Comparison of ENCODE assay signal across 8 cellular contexts in the genomic region with DNA sequence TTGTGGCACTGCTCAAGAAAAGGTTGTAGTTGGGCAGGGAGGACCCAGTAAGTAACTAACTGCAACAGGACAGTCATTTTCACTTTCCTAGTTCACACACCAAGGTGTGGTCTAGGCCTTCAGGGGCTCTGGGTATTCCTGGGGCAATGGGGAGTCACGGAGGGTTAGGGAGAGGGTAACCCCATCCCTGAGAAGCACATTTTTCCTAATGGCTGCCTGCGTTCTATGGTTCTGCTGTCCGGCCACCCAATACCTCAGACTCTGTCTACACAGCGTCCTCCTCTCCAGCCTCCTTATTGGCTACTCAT. TPM values are rescaled to one million over a fixed set of nuclear protein-coding genes. Genes with fewer than 3 reads are reported as not detected.
DNase-seq lines count a peak whose midpoint lies in the region; ATAC-seq, FAIRE-seq and TF ChIP-seq lines count a peak whose summit lies in the region.

No MANE protein-coding gene starts in this region.

- H3K4me3 ChIP-seq in ascending aorta = peak overlapping the region; percentile 60 to 93
- H3K4me3 ChIP-seq in HepG2 (replicated peaks in 1 of 3; ENCODE audit: insufficient read depth in 1 of 3, low read depth in 2 of 3, low read length in 3 of 3) = peak overlapping the region; percentile 42 to 75 (median 55); a peak in 5 of 6 replicates
- H3K4me3 ChIP-seq in thyroid gland (replicated peaks in 1 of 3) = peak overlapping the region in 1 of 3 donors; percentile 26

- 8% methylated on average over 4 of the region's 4 CpGs for WGBS in HepG2 (ENCODE audit: low lambda C conversion rate)
- 0 to 3% methylated on average over 3 to 4 of the region's 4 CpGs for WGBS in thyroid gland, 2 donors

- TF ChIP-seq CTCF in ascending aorta (IDR thresholded peaks at IDR 0.05) = no peak
- TF ChIP-seq CTCF in HepG2 (CRISPR knock-in tag; IDR thresholded peaks at IDR 0.05) = no peak
- TF ChIP-seq CTCF in thyroid gland (IDR thresholded peaks at IDR 0.05) = no peak

- H3K4me3 Mint-ChIP-seq in activated CD8-positive, alpha-beta memory T cell treated with anti-CD3 and anti-CD28 coated beads, Interleukin-2, amount 10 ng/mL, durations not matched to agents 7 days and 5 days = peak overlapping the region; percentile 98

- peak overlapping the region; percentile 42 for H2AFZ ChIP-seq in HepG2 (ENCODE audit: low read length)

- H3K27me3 ChIP-seq in ascending aorta = no peaks in the 10 kb centered on the region
- no peaks in the 10 kb centered on the region; a peak in 1 of 5 replicates for H3K27me3 ChIP-seq in HepG2 (ENCODE audit: control insufficient read depth in 1 of 2, insufficient read depth in 2 of 2, low read length in 2 of 2)
- H3K27me3 ChIP-seq in thyroid gland = no peaks in the 10 kb centered on the region

- peaks cover 17% of the 10 kb centered on the region for H3K36me3 Mint-ChIP-seq in activated CD8-positive, alpha-beta memory T cell treated with anti-CD3 and anti-CD28 coated beads, Interleukin-2, amount 10 ng/mL, durations not matched to agents 7 days and 5 days

- CTCF ChIA-PET in activated CD8-positive, alpha-beta memory T cell treated with anti-CD3 and anti-CD28 coated beads, Interleukin-2, amount 10 ng/mL, durations not matched to agents 7 days and 5 days (lab: Charles Lee) = interaction anchor here (2.0 kb wide), 1 partner anchor 76 kb away, joined by 7 read pairs; no protein-coding TSS in a partner anchor
- CTCF ChIA-PET in HepG2 (lab: Yijun Ruan, JAX; ENCODE audit: low intra/inter-chr PET ratio, low total read pairs) = no interaction called here

- DNase-seq in activated CD8-positive, alpha-beta memory T cell treated with anti-CD3 and anti-CD28 coated beads, Interleukin-2, amount 10 ng/mL, durations not matched to agents 7 days and 5 days = no peak
- DNase-seq in activated CD8-positive, alpha-beta memory T cell treated with anti-CD3 and anti-CD28 coated beads, Interleukin-2, amount 50 U/mL, for 4 hours = no peak
- DNase-seq in ascending aorta (ENCODE audit: low spot score in 2 of 2) = no peak
- no peak for DNase-seq in HepG2 (ENCODE audit: low spot score)
- DNase-seq in thyroid gland = no peak
- DNase-seq in SHP77 treated with DMSO at 0.1 percent for 48 hours (lab: John Stamatoyannopoulos, UW) = no peak
- DNase-seq in activated CD8-positive, alpha-beta memory T cell treated with anti-CD3 and anti-CD28 coated beads, Interleukin-2, amount 50 U/mL, for 48 hours = no peak

- H3K27me3 Mint-ChIP-seq in activated CD8-positive, alpha-beta memory T cell treated with anti-CD3 and anti-CD28 coated beads, Interleukin-2, amount 10 ng/mL, durations not matched to agents 7 days and 5 days = no peaks in the 10 kb centered on the region

- TSS peak; percentile 97 for BruUV-seq in HepG2 (replicated peaks; lab: Mats Ljungman, UMichigan)

- no peak for TF ChIP-seq EP300 in HepG2 (IDR thresholded peaks at IDR 0.05; ENCODE audit: low read depth in 2 of 2, low read length in 2 of 2)
- TF ChIP-seq EP300 in HepG2 (CRISPR knock-in tag; IDR thresholded peaks at IDR 0.05; ENCODE audit: borderline replicate concordance) = no peak

- no peaks in the 10 kb centered on the region for H4K20me1 ChIP-seq in HepG2 (ENCODE audit: insufficient read depth, low read length)

- TF ChIP-seq RAD21 in HepG2 (CRISPR knock-in tag; IDR thresholded peaks at IDR 0.05) = no peak

- no peak for FAIRE-seq in HepG2 (lab: Jason Lieb, UNC)

- peak overlapping the region; percentile 73 for H3K9ac ChIP-seq in HepG2 (ENCODE audit: insufficient read depth, low read depth, low read length)

- H3K79me2 ChIP-seq in HepG2 (ENCODE audit: insufficient read depth, low read length) = peaks cover 12% of the 10 kb centered on the region

- ATAC-seq in activated CD8-positive, alpha-beta memory T cell treated with anti-CD3 and anti-CD28 coated beads, Interleukin-2, amount 10 ng/mL, durations not matched to agents 7 days and 5 days = no peak
- ATAC-seq in HepG2 (no peak), GM18868 (IDR thresholded peaks at IDR 0.05; ENCODE audit: unreplicated experiment) (no peak)

- H3K4me1 Mint-ChIP-seq in activated CD8-positive, alpha-beta memory T cell treated with anti-CD3 and anti-CD28 coated beads, Interleukin-2, amount 10 ng/mL, durations not matched to agents 7 days and 5 days = peaks cover 61% of the 10 kb centered on the region

- H3K4me2 ChIP-seq in HepG2 (ENCODE audit: low read depth, low read length) = peak overlapping the region; percentile 89

- TF ChIP-seq POLR2A in HepG2 (IDR thresholded peaks at IDR 0.05; ENCODE audit: insufficient read depth in 1 of 2, low read depth in 2 of 2, low read length in 2 of 2) (no peak), thyroid gland (IDR thresholded peaks at IDR 0.05) (no peak)

- intact Hi-C loops in ascending aorta (cut with DNase I) = loop anchor here (1.0 to 2.0 kb wide), 6 partner anchors 68 to 572 kb away; a partner anchor contains a TSS
- intact Hi-C loops in HepG2 (cut with micrococcal nuclease; ENCODE audit: unreplicated experiment) = loop anchor here (5.0 kb wide), 1 partner anchor 76 kb away; no protein-coding TSS in a partner anchor
- intact Hi-C loops in thyroid gland (cut with DNase I) = no loop called here

- in situ Hi-C loops in HepG2 (cut with HindIII; ENCODE audit: extremely low pct_ligation_motif_present, low pct_unique_long_range_greater_than_20kb) = no loop called here

- H3K27ac Mint-ChIP-seq in activated CD8-positive, alpha-beta memory T cell treated with anti-CD3 and anti-CD28 coated beads, Interleukin-2, amount 10 ng/mL, durations not matched to agents 7 days and 5 days = peak overlapping the region; percentile 100

- POLR2A ChIA-PET in HepG2 (lab: Yijun Ruan, JAX) = interaction anchor here (0.8 to 2.2 kb wide), 10 partner anchors 10 to 610 kb away, joined by 3 to 21 read pairs (median 5); a partner anchor contains a TSS

- H3K36me3 ChIP-seq in ascending aorta (no peaks in the 10 kb centered on the region), HepG2 (replicated peaks in 1 of 2; ENCODE audit: control insufficient read depth in 1 of 2, insufficient read depth in 2 of 2, low read length in 2 of 2) (no peaks in the 10 kb centered on the region), thyroid gland (no peaks in the 10 kb centered on the region)

- no peaks in the 10 kb centered on the region for H3K9me3 ChIP-seq in ascending aorta
- no peaks in the 10 kb centered on the region for H3K9me3 ChIP-seq in HepG2 (ENCODE audit: low read length)
- no peaks in the 10 kb centered on the region for H3K9me3 ChIP-seq in thyroid gland

- H3K27ac ChIP-seq in ascending aorta = peak overlapping the region; percentile 90 to 93
- H3K27ac ChIP-seq in HepG2 (ENCODE audit: extremely low read length, insufficient read depth, low read length) = peak overlapping the region; percentile 65
- H3K27ac ChIP-seq in thyroid gland = peak overlapping the region; percentile 53 to 90 (median 84)

- H3K4me1 ChIP-seq in ascending aorta (peaks cover 0 to 2% of the 10 kb centered on the region in 2 donors), HepG2 (ENCODE audit: insufficient read depth, low read length) (peaks cover 43% of the 10 kb centered on the region), thyroid gland (peaks cover 6 to 21% of the 10 kb centered on the region in 2 donors)

- H3K9me3 Mint-ChIP-seq in activated CD8-positive, alpha-beta memory T cell treated with anti-CD3 and anti-CD28 coated beads, Interleukin-2, amount 10 ng/mL, durations not matched to agents 7 days and 5 days (ENCODE audit: low read depth) = no peaks in the 10 kb centered on the region

RNA-seq across cellular contexts. Expression of a gene that starts 0.9 kb away (rescaled TPM):
- 10 to 100 TPM; 13.9 to 14.4 TPM for total RNA-seq in activated CD8-positive, alpha-beta memory T cell treated with anti-CD3 and anti-CD28 coated beads, Interleukin-2, amount 10 ng/mL, durations not matched to agents 7 days and 5 days
- total RNA-seq in ascending aorta = 14.8 TPM
- 0.07 and 0.84 TPM in 2 replicates for total RNA-seq in HepG2 (2016; rRNA removed; fragmentation: Illumina TruSeq; extraction: Trizol)
- total RNA-seq in HepG2 (2016; cell fraction: cytosol; rRNA removed; fragmentation: Illumina TruSeq; extraction: Trizol; ENCODE audit: low read depth) = 0.44 and 0.71 TPM in 2 replicates
- total RNA-seq in HepG2 (2016; cell fraction: insoluble cytoplasmic fraction; rRNA removed; fragmentation: Illumina TruSeq; extraction: Trizol) = 0.33 and 0.63 TPM in 2 replicates
- total RNA-seq in HepG2 (2016; cell fraction: membrane; rRNA removed; fragmentation: Illumina TruSeq; extraction: Trizol) = 0.37 and 1.1 TPM in 2 replicates
- total RNA-seq in HepG2 (2016; cell fraction: nucleus; rRNA removed; fragmentation: Illumina TruSeq; extraction: Trizol) = 0.88 and 1.4 TPM in 2 replicates
- 0.46 and 0.82 TPM in 2 replicates for polyA plus RNA-seq in HepG2 (2011; rRNA removed)
- 0.34 and 0.35 TPM in 2 replicates for polyA plus RNA-seq in HepG2 (2011; cell fraction: cytosol; rRNA removed)
- 2.1 and 2.2 TPM in 2 replicates for polyA plus RNA-seq in HepG2 (2011; cell fraction: nucleus; rRNA removed)
- 0.32 and 0.55 TPM in 2 replicates for polyA plus RNA-seq in HepG2 (2012)
- 0.16 and 0.43 TPM in 2 replicates for polyA plus RNA-seq in HepG2 (2016; cell fraction: cytosol; fragmentation: Illumina TruSeq; extraction: Trizol; ENCODE audit: low read depth)
- 0.26 and 0.32 TPM in 2 replicates for polyA plus RNA-seq in HepG2 (2016; cell fraction: insoluble cytoplasmic fraction; fragmentation: Illumina TruSeq; extraction: Trizol; ENCODE audit: low read depth)
- 0.18 and 0.26 TPM in 2 replicates for polyA plus RNA-seq in HepG2 (2016; cell fraction: membrane; fragmentation: Illumina TruSeq; extraction: Trizol; ENCODE audit: low read depth)
- polyA plus RNA-seq in HepG2 (2016; cell fraction: nucleus; fragmentation: Illumina TruSeq; extraction: Trizol; ENCODE audit: insufficient read depth, low read depth) = 0.87 and 0.98 TPM in 2 replicates
- 0.70 and 0.75 TPM in 2 replicates for polyA minus RNA-seq in HepG2 (2011; rRNA and poly(A)+ RNA removed; ENCODE audit: low replicate concordance)
- 0.18 and 0.99 TPM in 2 replicates for polyA minus RNA-seq in HepG2 (2011; cell fraction: cytosol; rRNA and poly(A)+ RNA removed)
- polyA minus RNA-seq in HepG2 (2011; cell fraction: nucleus; rRNA and poly(A)+ RNA removed) = 2.5 and 3.3 TPM in 2 replicates
- total RNA-seq in thyroid gland = 10 to 100 TPM in 3 of 4 donors, 1 to 10 TPM in 1; 7.7 to 15.7 (median 12.5) TPM

RNA-seq across cellular contexts. Expression of a gene that starts 4.1 kb away (rescaled TPM):
- total RNA-seq in activated CD8-positive, alpha-beta memory T cell treated with anti-CD3 and anti-CD28 coated beads, Interleukin-2, amount 10 ng/mL, durations not matched to agents 7 days and 5 days = 10 to 100 TPM; 26.8 to 82.1 TPM
- total RNA-seq in ascending aorta (not detected), HepG2 (2016; rRNA removed; fragmentation: Illumina TruSeq; extraction: Trizol) (not detected in 2 replicates), thyroid gland (under 1 TPM in 2 of 4 donors, not detected in 2; 0.11 to 0.13 TPM)
- not detected in 2 replicates for total RNA-seq in HepG2 (2016; cell fraction: cytosol; rRNA removed; fragmentation: Illumina TruSeq; extraction: Trizol; ENCODE audit: low read depth)
- total RNA-seq in HepG2 (2016; cell fraction: insoluble cytoplasmic fraction; rRNA removed; fragmentation: Illumina TruSeq; extraction: Trizol) = not detected in 2 replicates
- not detected in 2 replicates for total RNA-seq in HepG2 (2016; cell fraction: membrane; rRNA removed; fragmentation: Illumina TruSeq; extraction: Trizol)
- total RNA-seq in HepG2 (2016; cell fraction: nucleus; rRNA removed; fragmentation: Illumina TruSeq; extraction: Trizol) = not detected in 2 replicates
- 0.04 and 0.07 TPM in 2 replicates for polyA plus RNA-seq in HepG2 (2011; rRNA removed)
- polyA plus RNA-seq in HepG2 (2011; cell fraction: cytosol; rRNA removed) = 0.04 and 0.05 TPM in 2 replicates
- polyA plus RNA-seq in HepG2 (2011; cell fraction: nucleus; rRNA removed) = 0.07 and 0.13 TPM in 2 replicates
- polyA plus RNA-seq in HepG2 (2012) = 0.17 TPM in 2 replicates
- 0.08 TPM in 1 of 2 replicates, not detected in the other for polyA plus RNA-seq in HepG2 (2016; cell fraction: cytosol; fragmentation: Illumina TruSeq; extraction: Trizol; ENCODE audit: low read depth)
- 0.24 TPM in 1 of 2 replicates, not detected in the other for polyA plus RNA-seq in HepG2 (2016; cell fraction: insoluble cytoplasmic fraction; fragmentation: Illumina TruSeq; extraction: Trizol; ENCODE audit: low read depth)
- polyA plus RNA-seq in HepG2 (2016; cell fraction: membrane; fragmentation: Illumina TruSeq; extraction: Trizol; ENCODE audit: low read depth) = 0.08 TPM in 1 of 2 replicates, not detected in the other
- not detected in 2 replicates for polyA plus RNA-seq in HepG2 (2016; cell fraction: nucleus; fragmentation: Illumina TruSeq; extraction: Trizol; ENCODE audit: insufficient read depth, low read depth)
- 0.06 and 0.44 TPM in 2 replicates for polyA minus RNA-seq in HepG2 (2011; rRNA and poly(A)+ RNA removed; ENCODE audit: low replicate concordance)
- not detected in 2 replicates for polyA minus RNA-seq in HepG2 (2011; cell fraction: cytosol; rRNA and poly(A)+ RNA removed)
- not detected in 2 replicates for polyA minus RNA-seq in HepG2 (2011; cell fraction: nucleus; rRNA and poly(A)+ RNA removed)

RNA-seq across cellular contexts. Expression of a gene that starts 33.4 kb away (rescaled TPM):
- 10 to 100 TPM; 24.6 to 29.9 TPM for total RNA-seq in activated CD8-positive, alpha-beta memory T cell treated with anti-CD3 and anti-CD28 coated beads, Interleukin-2, amount 10 ng/mL, durations not matched to agents 7 days and 5 days
- total RNA-seq in ascending aorta (22.6 TPM), HepG2 (2016; rRNA removed; fragmentation: Illumina TruSeq; extraction: Trizol) (11.2 and 13.1 TPM in 2 replicates), thyroid gland (10 to 100 TPM; 13.8 to 27.1 (median 18.8) TPM)
- total RNA-seq in HepG2 (2016; cell fraction: cytosol; rRNA removed; fragmentation: Illumina TruSeq; extraction: Trizol; ENCODE audit: low read depth) = 1.7 and 2.1 TPM in 2 replicates
- 9.8 and 13.0 TPM in 2 replicates for total RNA-seq in HepG2 (2016; cell fraction: insoluble cytoplasmic fraction; rRNA removed; fragmentation: Illumina TruSeq; extraction: Trizol)
- 3.7 and 3.8 TPM in 2 replicates for total RNA-seq in HepG2 (2016; cell fraction: membrane; rRNA removed; fragmentation: Illumina TruSeq; extraction: Trizol)
- total RNA-seq in HepG2 (2016; cell fraction: nucleus; rRNA removed; fragmentation: Illumina TruSeq; extraction: Trizol) = 7.1 and 8.3 TPM in 2 replicates
- 11.0 and 17.1 TPM in 2 replicates for polyA plus RNA-seq in HepG2 (2011; rRNA removed)
- polyA plus RNA-seq in HepG2 (2011; cell fraction: cytosol; rRNA removed) = 6.7 and 9.0 TPM in 2 replicates
- polyA plus RNA-seq in HepG2 (2011; cell fraction: nucleus; rRNA removed) = 26.0 and 29.3 TPM in 2 replicates
- 7.9 and 9.9 TPM in 2 replicates for polyA plus RNA-seq in HepG2 (2012)
- 1.9 and 2.0 TPM in 2 replicates for polyA plus RNA-seq in HepG2 (2016; cell fraction: cytosol; fragmentation: Illumina TruSeq; extraction: Trizol; ENCODE audit: low read depth)
- polyA plus RNA-seq in HepG2 (2016; cell fraction: insoluble cytoplasmic fraction; fragmentation: Illumina TruSeq; extraction: Trizol; ENCODE audit: low read depth) = 10.4 and 11.7 TPM in 2 replicates
- polyA plus RNA-seq in HepG2 (2016; cell fraction: membrane; fragmentation: Illumina TruSeq; extraction: Trizol; ENCODE audit: low read depth) = 2.4 and 2.8 TPM in 2 replicates
- 13.0 TPM in 2 replicates for polyA plus RNA-seq in HepG2 (2016; cell fraction: nucleus; fragmentation: Illumina TruSeq; extraction: Trizol; ENCODE audit: insufficient read depth, low read depth)
- polyA minus RNA-seq in HepG2 (2011; rRNA and poly(A)+ RNA removed; ENCODE audit: low replicate concordance) = 33.7 and 48.1 TPM in 2 replicates
- 8.3 and 11.9 TPM in 2 replicates for polyA minus RNA-seq in HepG2 (2011; cell fraction: cytosol; rRNA and poly(A)+ RNA removed)
- polyA minus RNA-seq in HepG2 (2011; cell fraction: nucleus; rRNA and poly(A)+ RNA removed) = 4.1 and 7.2 TPM in 2 replicates

RNA-seq across cellular contexts. Expression of a gene that starts 34.8 kb away (rescaled TPM):
- total RNA-seq in activated CD8-positive, alpha-beta memory T cell treated with anti-CD3 and anti-CD28 coated beads, Interleukin-2, amount 10 ng/mL, durations not matched to agents 7 days and 5 days = not detected
- not detected for total RNA-seq in ascending aorta
- total RNA-seq in HepG2 (2016; rRNA removed; fragmentation: Illumina TruSeq; extraction: Trizol) = not detected in 2 replicates
- total RNA-seq in HepG2 (2016; cell fraction: cytosol; rRNA removed; fragmentation: Illumina TruSeq; extraction: Trizol; ENCODE audit: low read depth) = not detected in 2 replicates
- total RNA-seq in HepG2 (2016; cell fraction: insoluble cytoplasmic fraction; rRNA removed; fragmentation: Illumina TruSeq; extraction: Trizol) = not detected in 2 replicates
- not detected in 2 replicates for total RNA-seq in HepG2 (2016; cell fraction: membrane; rRNA removed; fragmentation: Illumina TruSeq; extraction: Trizol)
- total RNA-seq in HepG2 (2016; cell fraction: nucleus; rRNA removed; fragmentation: Illumina TruSeq; extraction: Trizol) = not detected in 2 replicates
- polyA plus RNA-seq in HepG2 (2011; rRNA removed) = not detected in 2 replicates
- not detected in 2 replicates for polyA plus RNA-seq in HepG2 (2011; cell fraction: cytosol; rRNA removed)
- polyA plus RNA-seq in HepG2 (2011; cell fraction: nucleus; rRNA removed) = not detected in 2 replicates
- polyA plus RNA-seq in HepG2 (2012) = not detected in 2 replicates
- not detected in 2 replicates for polyA plus RNA-seq in HepG2 (2016; cell fraction: cytosol; fragmentation: Illumina TruSeq; extraction: Trizol; ENCODE audit: low read depth)
- not detected in 2 replicates for polyA plus RNA-seq in HepG2 (2016; cell fraction: insoluble cytoplasmic fraction; fragmentation: Illumina TruSeq; extraction: Trizol; ENCODE audit: low read depth)
- polyA plus RNA-seq in HepG2 (2016; cell fraction: membrane; fragmentation: Illumina TruSeq; extraction: Trizol; ENCODE audit: low read depth) = not detected in 2 replicates
- polyA plus RNA-seq in HepG2 (2016; cell fraction: nucleus; fragmentation: Illumina TruSeq; extraction: Trizol; ENCODE audit: insufficient read depth, low read depth) = not detected in 2 replicates
- polyA minus RNA-seq in HepG2 (2011; rRNA and poly(A)+ RNA removed; ENCODE audit: low replicate concordance) = not detected in 2 replicates
- not detected in 2 replicates for polyA minus RNA-seq in HepG2 (2011; cell fraction: cytosol; rRNA and poly(A)+ RNA removed)
- not detected in 2 replicates for polyA minus RNA-seq in HepG2 (2011; cell fraction: nucleus; rRNA and poly(A)+ RNA removed)
- total RNA-seq in thyroid gland = not detected

RNA-seq across cellular contexts. Expression of a gene that starts 35.5 kb away (rescaled TPM):
- 1 to 10 TPM in 1 of 2 experiments, under 1 TPM in 1; 0.19 to 1.3 TPM for total RNA-seq in activated CD8-positive, alpha-beta memory T cell treated with anti-CD3 and anti-CD28 coated beads, Interleukin-2, amount 10 ng/mL, durations not matched to agents 7 days and 5 days
- total RNA-seq in ascending aorta (not detected), HepG2 (2016; rRNA removed; fragmentation: Illumina TruSeq; extraction: Trizol) (not detected in 2 replicates), thyroid gland (under 1 TPM in 3 of 4 donors, not detected in 1; 0.10 to 0.21 (median 0.13) TPM)
- not detected in 2 replicates for total RNA-seq in HepG2 (2016; cell fraction: cytosol; rRNA removed; fragmentation: Illumina TruSeq; extraction: Trizol; ENCODE audit: low read depth)
- not detected in 2 replicates for total RNA-seq in HepG2 (2016; cell fraction: insoluble cytoplasmic fraction; rRNA removed; fragmentation: Illumina TruSeq; extraction: Trizol)
- total RNA-seq in HepG2 (2016; cell fraction: membrane; rRNA removed; fragmentation: Illumina TruSeq; extraction: Trizol) = not detected in 2 replicates
- not detected in 2 replicates for total RNA-seq in HepG2 (2016; cell fraction: nucleus; rRNA removed; fragmentation: Illumina TruSeq; extraction: Trizol)
- polyA plus RNA-seq in HepG2 (2011; rRNA removed) = 0.03 and 0.09 TPM in 2 replicates
- 0.01 TPM in 1 of 2 replicates, not detected in the other for polyA plus RNA-seq in HepG2 (2011; cell fraction: cytosol; rRNA removed)
- 0.80 and 0.90 TPM in 2 replicates for polyA plus RNA-seq in HepG2 (2011; cell fraction: nucleus; rRNA removed)
- 0.11 and 0.12 TPM in 2 replicates for polyA plus RNA-seq in HepG2 (2012)
- polyA plus RNA-seq in HepG2 (2016; cell fraction: cytosol; fragmentation: Illumina TruSeq; extraction: Trizol; ENCODE audit: low read depth) = not detected in 2 replicates
- polyA plus RNA-seq in HepG2 (2016; cell fraction: insoluble cytoplasmic fraction; fragmentation: Illumina TruSeq; extraction: Trizol; ENCODE audit: low read depth) = not detected in 2 replicates
- polyA plus RNA-seq in HepG2 (2016; cell fraction: membrane; fragmentation: Illumina TruSeq; extraction: Trizol; ENCODE audit: low read depth) = not detected in 2 replicates
- not detected in 2 replicates for polyA plus RNA-seq in HepG2 (2016; cell fraction: nucleus; fragmentation: Illumina TruSeq; extraction: Trizol; ENCODE audit: insufficient read depth, low read depth)
- polyA minus RNA-seq in HepG2 (2011; rRNA and poly(A)+ RNA removed; ENCODE audit: low replicate concordance) = 2.9 TPM in 1 of 2 replicates, not detected in the other
- polyA minus RNA-seq in HepG2 (2011; cell fraction: cytosol; rRNA and poly(A)+ RNA removed) = not detected in 2 replicates
- polyA minus RNA-seq in HepG2 (2011; cell fraction: nucleus; rRNA and poly(A)+ RNA removed) = 0.26 TPM in 1 of 2 replicates, not detected in the other

Comparison
In these comparisons a context has a peak if more than half of its experiments do, and no peak if none do; other contexts are left out.
1. RNA of a gene that starts 4.1 kb away (total RNA-seq): 26.8 to 82.1 TPM in activated CD8-positive, alpha-beta memory T cell treated with anti-CD3 and anti-CD28 coated beads, Interleukin-2, amount 10 ng/mL, durations not matched to agents 7 days and 5 days; 0.11 to 0.13 TPM in thyroid gland, not detected in HepG2 and not detected in ascending aorta (single experiment); every median in the first group is over 10 times any median in the second.
2. Peak in every context shown above with its lines, with median percentiles within 50 percentile points of each other: H3K27ac ChIP-seq.